Comparison of ENCODE assay signal across 11 cellular contexts in the genomic region with DNA sequence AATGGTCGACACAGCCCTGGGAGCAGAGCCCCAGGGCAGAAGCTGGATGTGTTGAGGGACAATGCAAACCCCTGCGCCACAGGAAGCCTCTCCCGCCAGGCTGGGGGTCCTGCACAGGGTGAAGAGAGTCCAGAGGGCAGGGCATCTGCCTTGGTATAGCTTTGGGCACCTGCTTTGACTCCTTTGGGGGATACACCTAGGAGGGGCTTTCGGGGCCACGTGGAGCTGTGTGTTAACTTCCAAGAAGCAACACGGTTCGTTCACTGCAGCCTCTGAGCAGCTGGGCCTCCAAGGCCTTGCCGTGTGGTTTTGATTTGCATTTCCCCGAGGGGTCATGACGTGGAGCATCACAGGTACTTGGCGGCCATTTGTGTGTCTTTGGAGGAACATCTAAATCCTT. TPM values are rescaled to one million over a fixed set of nuclear protein-coding genes. Genes with fewer than 3 reads are reported as not detected.
A peak's percentile ranks its signal among the peaks of the same experiment; 100 is the strongest.
DNase-seq lines count a peak whose midpoint lies in the region; ATAC-seq, FAIRE-seq and TF ChIP-seq lines count a peak whose summit lies in the region.
"Had no signal": no experiment of that assay in that cellular context is flagged by ENCODE, and none has a peak within 500 bp of the region (broad histone marks: within the 10 kb centered on the region; RNA-seq: fewer than 3 reads in every experiment).

No MANE protein-coding gene starts in this region.

- no peaks in the 10 kb centered on the region for H3K27me3 Mint-ChIP-seq in activated CD4-positive, alpha-beta T cell treated with anti-CD3 and anti-CD28 coated beads, Interleukin-2, amount 10 ng/mL, durations not matched to agents 7 days and 5 days
- H3K27me3 Mint-ChIP-seq: naive thymus-derived CD8-positive, alpha-beta T cell had no signal

- peak; percentile 88 for FAIRE-seq in GM12892 (lab: Jason Lieb, UNC)

- no peak for TF ChIP-seq POLR2A in GM12892 (IDR thresholded peaks at IDR 0.05; ENCODE audit: low read depth, low read length)

- CTCF ChIA-PET in RWPE1 (lab: Yijun Ruan, JAX) = no interaction called here
- CTCF ChIA-PET in activated CD4-positive, alpha-beta T cell treated with anti-CD3 and anti-CD28 coated beads, Interleukin-2, amount 10 ng/mL, durations not matched to agents 7 days and 5 days (lab: Charles Lee) = no interaction called here

- DNase-seq in GM12892 (ENCODE audit: insufficient read length) (peak; percentile 71), RWPE1 (ENCODE audit: low spot score) (no peak), amniotic stem cell (lab: John Stamatoyannopoulos, UW) (no peak), kidney tubule cell (ENCODE audit: low spot score) (no peak), SKM-1 treated with dmso at 0.1 percent for 144 hours (lab: John Stamatoyannopoulos, UW; ENCODE audit: unreplicated experiment) (no peak)
- DNase-seq in activated CD4-positive, alpha-beta T cell treated with anti-CD3 and anti-CD28 coated beads, Interleukin-2, amount 10 ng/mL, durations not matched to agents 7 days and 5 days = no peak
- DNase-seq: amygdala, uterus had no signal

- H3K36me3 Mint-ChIP-seq in activated CD4-positive, alpha-beta T cell treated with anti-CD3 and anti-CD28 coated beads, Interleukin-2, amount 10 ng/mL, durations not matched to agents 7 days and 5 days (ENCODE audit: low read depth) = no peaks in the 10 kb centered on the region

- no peak for TF ChIP-seq CTCF in RWPE1 (conservative IDR thresholded peaks at IDR 0.05; ENCODE audit: low read depth)

- POLR2A ChIA-PET in RWPE1 (lab: Yijun Ruan, JAX; ENCODE audit: low non-redundant PET) = no interaction called here
- POLR2A ChIA-PET in activated CD4-positive, alpha-beta T cell treated with anti-CD3 and anti-CD28 coated beads, Interleukin-2, amount 10 ng/mL, durations not matched to agents 7 days and 5 days (lab: Charles Lee) = interaction anchor here (0.6 kb wide), 1 partner anchor 567 kb away, joined by 3 read pairs; no protein-coding TSS in a partner anchor

- no peak overlapping the region for H3K4me3 Mint-ChIP-seq in activated CD4-positive, alpha-beta T cell treated with anti-CD3 and anti-CD28 coated beads, Interleukin-2, amount 10 ng/mL, durations not matched to agents 7 days and 5 days
- H3K4me3 Mint-ChIP-seq: naive thymus-derived CD8-positive, alpha-beta T cell had no signal

- no peak overlapping the region for H3K27ac Mint-ChIP-seq in activated CD4-positive, alpha-beta T cell treated with anti-CD3 and anti-CD28 coated beads, Interleukin-2, amount 10 ng/mL, durations not matched to agents 7 days and 5 days

- ATAC-seq in GM19463 (IDR thresholded peaks at IDR 0.05; ENCODE audit: unreplicated experiment) (peak; percentile 83), HG03025 (IDR thresholded peaks at IDR 0.05; ENCODE audit: low FRiP score, unreplicated experiment) (peak; percentile 64)
- ATAC-seq: naive thymus-derived CD8-positive, alpha-beta T cell had no signal

- peak overlapping the region; percentile 48 for H3K27ac ChIP-seq in RWPE1
- H3K27ac ChIP-seq: uterus had no signal

- H3K9me3 Mint-ChIP-seq in activated CD4-positive, alpha-beta T cell treated with anti-CD3 and anti-CD28 coated beads, Interleukin-2, amount 10 ng/mL, durations not matched to agents 7 days and 5 days = no peaks in the 10 kb centered on the region
- H3K9me3 Mint-ChIP-seq: naive thymus-derived CD8-positive, alpha-beta T cell had no signal

- H3K4me1 Mint-ChIP-seq in activated CD4-positive, alpha-beta T cell treated with anti-CD3 and anti-CD28 coated beads, Interleukin-2, amount 10 ng/mL, durations not matched to agents 7 days and 5 days = peaks cover 17% of the 10 kb centered on the region

RNA-seq across cellular contexts. Expression of a gene that starts 5.8 kb away (rescaled TPM):
- polyA plus RNA-seq in GM12892 (2012; ENCODE audit: missing spikeins) = 16.1 TPM
- 10 to 100 TPM; 34.4 to 45.7 TPM for total RNA-seq in activated CD4-positive, alpha-beta T cell treated with anti-CD3 and anti-CD28 coated beads, Interleukin-2, amount 10 ng/mL, durations not matched to agents 7 days and 5 days

RNA-seq across cellular contexts. Expression of a gene that starts 26.5 kb away (rescaled TPM):
- 13.5 TPM for polyA plus RNA-seq in GM12892 (2012; ENCODE audit: missing spikeins)
- 10 to 100 TPM; 53.9 to 57.0 TPM for total RNA-seq in activated CD4-positive, alpha-beta T cell treated with anti-CD3 and anti-CD28 coated beads, Interleukin-2, amount 10 ng/mL, durations not matched to agents 7 days and 5 days

RNA-seq across cellular contexts. Expression of a gene that starts 28.8 kb away (rescaled TPM):
- polyA plus RNA-seq in GM12892 (2012; ENCODE audit: missing spikeins) = 4.1 TPM
- total RNA-seq in activated CD4-positive, alpha-beta T cell treated with anti-CD3 and anti-CD28 coated beads, Interleukin-2, amount 10 ng/mL, durations not matched to agents 7 days and 5 days = 10 to 100 TPM; 28.1 to 36.1 TPM
